8 cellular contexts compared by ENCODE assay signal in the genomic region with DNA sequence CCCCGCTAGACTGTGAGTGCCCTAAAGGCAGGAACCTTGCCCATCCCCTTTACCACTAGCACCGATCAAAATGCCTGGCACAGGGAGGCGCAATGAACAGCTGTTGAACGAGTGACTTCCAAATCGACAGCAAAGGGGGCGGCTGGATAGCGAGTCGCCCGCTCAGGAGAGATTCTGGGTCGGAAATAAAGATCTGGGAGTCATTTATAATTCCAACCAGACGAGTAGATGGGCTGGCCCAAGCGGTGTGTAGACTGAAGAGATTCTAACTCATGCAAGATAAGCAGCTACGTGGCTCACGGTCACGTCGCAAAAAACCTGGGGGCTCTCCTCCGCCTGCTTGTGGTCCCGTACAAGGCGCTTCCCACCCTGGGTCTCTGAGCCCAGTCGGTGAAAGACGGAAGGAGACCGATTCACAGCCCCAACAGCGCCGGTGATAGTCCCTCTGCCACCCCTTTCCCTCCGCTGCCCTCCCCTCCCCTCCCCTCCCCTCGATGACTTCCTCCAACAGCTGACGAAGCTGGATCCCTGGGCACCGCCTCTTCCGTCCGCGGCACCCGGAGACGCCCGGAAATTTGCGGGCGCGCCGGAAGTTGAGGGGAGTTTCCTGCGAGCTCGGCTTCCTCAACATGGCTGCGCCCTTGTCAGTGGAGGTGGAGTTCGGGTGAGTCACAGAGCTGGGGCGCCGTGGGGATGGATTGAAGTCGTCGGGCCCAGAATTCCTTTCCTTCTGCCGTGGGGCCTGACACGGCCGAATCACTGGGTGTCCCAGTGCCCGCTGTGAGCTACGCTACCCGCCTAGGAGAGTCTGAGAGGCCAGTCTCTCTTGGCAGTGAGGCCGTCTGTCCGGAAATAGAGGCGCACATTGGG. TPM values are rescaled to one million over a fixed set of nuclear protein-coding genes. Genes with fewer than 3 reads are reported as not detected.
DNase-seq lines count a peak whose midpoint lies in the region; ATAC-seq, FAIRE-seq and TF ChIP-seq lines count a peak whose summit lies in the region.

URM1 (plus strand) TSS at position 623 of the 870 bp plus-strand sequence; CDS start at position 630, 7 bp downstream.

- peak; percentile 90 for FAIRE-seq in GM12891 (lab: Jason Lieb, UNC)

- H3K79me1 ChIP-seq in trophoblast cell (ENCODE audit: low read length) = peaks cover 10% of the 10 kb centered on the region

- H3K18ac ChIP-seq in trophoblast cell (ENCODE audit: low read length) = peak within 1 kb of the TSS; percentile 99

- peak within 1 kb of the TSS; percentile 77 for H2BK120ac ChIP-seq in trophoblast cell (ENCODE audit: insufficient read depth, low read length, poor library complexity)

- DNase-seq in GM12891 (ENCODE audit: insufficient read length, low spot score) (peak; percentile 94), NCI-H1436 treated with DMSO at 0.1 percent for 48 hours (lab: John Stamatoyannopoulos, UW) (peak; percentile 43), T follicular helper cell (ENCODE audit: low read depth) (peak; percentile 94), adipocyte (ENCODE audit: low read depth) (peak; percentile 99), cardiac muscle cell (ENCODE audit: low read depth in 1 of 2, low spot score in 1 of 2) (peak; percentile 96 to 97), trophoblast cell (peak; percentile 98 to 99), tibial nerve (ENCODE audit: low spot score in 2 of 2) (peak; percentile 87)

- H3K14ac ChIP-seq in trophoblast cell (ENCODE audit: low read length) = peak within 1 kb of the TSS; percentile 95

- H4K8ac ChIP-seq in trophoblast cell (ENCODE audit: low read depth, low read length) = peak within 1 kb of the TSS; percentile 99

- TF ChIP-seq EP300 in tibial nerve (IDR thresholded peaks at IDR 0.05) = peak; percentile 81 to 87

- peak; percentile 92 for ATAC-seq in HG02840 (IDR thresholded peaks at IDR 0.05; ENCODE audit: low FRiP score, unreplicated experiment)

- H4K12ac ChIP-seq in trophoblast cell (ENCODE audit: low read depth, low read length) = peak within 1 kb of the TSS; percentile 96

- H3K4ac ChIP-seq in trophoblast cell (ENCODE audit: low read depth, low read length) = peak within 1 kb of the TSS; percentile 51

- peak; percentile 63 for TF ChIP-seq POLR2A in GM12891 (IDR thresholded peaks at IDR 0.05; ENCODE audit: low read depth, low read length)
- TF ChIP-seq POLR2A in tibial nerve (IDR thresholded peaks at IDR 0.05) = peak; percentile 84 to 94

- WGBS in trophoblast cell (ENCODE audit: extremely low coverage, insufficient coverage, insufficient read length) = no CpG with 5 or more reads among the region's 55 CpGs
- WGBS in tibial nerve, 2 donors = 0 to 1% methylated on average over 32 to 55 of the region's 55 CpGs

- peak within 1 kb of the TSS; percentile 82 for H3K27ac ChIP-seq in cardiac muscle cell
- H3K27ac ChIP-seq in trophoblast cell (ENCODE audit: low read depth, low read length) = peak within 1 kb of the TSS; percentile 85
- peak within 1 kb of the TSS; percentile 83 to 95 (median 92) for H3K27ac ChIP-seq in tibial nerve

- H3K27me3 ChIP-seq in adipocyte (replicated peaks; ENCODE audit: control insufficient read depth, insufficient read depth, low read length) (no peaks in the 10 kb centered on the region), cardiac muscle cell (no peaks in the 10 kb centered on the region), trophoblast cell (ENCODE audit: insufficient read depth, low read length) (no peaks in the 10 kb centered on the region), tibial nerve (no peaks in the 10 kb centered on the region)

- peak within 1 kb of the TSS; percentile 87 for H2BK5ac ChIP-seq in trophoblast cell (ENCODE audit: low read depth, low read length, poor library complexity)

- H2AFZ ChIP-seq in trophoblast cell (ENCODE audit: insufficient read depth, low read length, poor library complexity) = peak within 1 kb of the TSS; percentile 94

- peak within 1 kb of the TSS; percentile 93 for H2AK5ac ChIP-seq in trophoblast cell (ENCODE audit: low read length)

- TF ChIP-seq CTCF in cardiac muscle cell (IDR thresholded peaks at IDR 0.05; ENCODE audit: low read depth, low read length) (peak; percentile 15), tibial nerve (IDR thresholded peaks at IDR 0.05) (peak in 1 of 5 experiments; percentile 27)

- H3K9me3 ChIP-seq in adipocyte (ENCODE audit: control insufficient read depth, low read length) (no peaks in the 10 kb centered on the region), cardiac muscle cell (ENCODE audit: low read depth) (no peaks in the 10 kb centered on the region), trophoblast cell (ENCODE audit: insufficient read depth, low read depth, low read length) (no peaks in the 10 kb centered on the region), tibial nerve (no peaks in the 10 kb centered on the region)

- H3K9ac ChIP-seq in adipocyte (ENCODE audit: low read length) = peak within 1 kb of the TSS; percentile 95
- H3K9ac ChIP-seq in trophoblast cell (ENCODE audit: low read length) = peak within 1 kb of the TSS; percentile 94

- H3K79me2 ChIP-seq in trophoblast cell (ENCODE audit: control insufficient read depth, insufficient read depth, low read length, poor library complexity) = peaks cover 10% of the 10 kb centered on the region

- H3K4me2 ChIP-seq in trophoblast cell (ENCODE audit: low read length) = peak within 1 kb of the TSS; percentile 83

- H3K4me3 ChIP-seq in adipocyte (ENCODE audit: low read length) = peak within 1 kb of the TSS; percentile 94
- peak within 1 kb of the TSS; percentile 88 for H3K4me3 ChIP-seq in cardiac muscle cell
- peak within 1 kb of the TSS; percentile 95 for H3K4me3 ChIP-seq in trophoblast cell (ENCODE audit: low read depth, low read length)
- H3K4me3 ChIP-seq in tibial nerve = peak within 1 kb of the TSS; percentile 61 to 72 (median 68)

- H2BK12ac ChIP-seq in trophoblast cell (ENCODE audit: low read length) = peak within 1 kb of the TSS; percentile 9

- H3K36me3 ChIP-seq in adipocyte (ENCODE audit: control insufficient read depth, insufficient read depth, low read length, severe bottlenecking) (peaks cover 5% of the 10 kb centered on the region), cardiac muscle cell (no peaks in the 10 kb centered on the region), trophoblast cell (ENCODE audit: control insufficient read depth in 1 of 2, insufficient read depth in 2 of 2, low read length in 2 of 2) (peaks cover 4 to 6% of the 10 kb centered on the region in 2 experiments), tibial nerve (peaks cover 0 to 29% (median 0%) of the 10 kb centered on the region in 3 donors)

- H3K23ac ChIP-seq in trophoblast cell (ENCODE audit: low read length) = no peak within 1 kb of the TSS

- peak within 1 kb of the TSS; percentile 95 for H4K91ac ChIP-seq in trophoblast cell (ENCODE audit: low read depth, low read length)

- H3K4me1 ChIP-seq in adipocyte (ENCODE audit: control insufficient read depth, insufficient read depth, low read length) (peaks cover 28% of the 10 kb centered on the region), cardiac muscle cell (ENCODE audit: low read depth) (peaks cover 7% of the 10 kb centered on the region), trophoblast cell (ENCODE audit: control insufficient read depth in 1 of 2, insufficient read depth in 2 of 2, low read length in 2 of 2) (peaks cover 5 to 10% of the 10 kb centered on the region in 2 experiments), tibial nerve (peaks cover 0 to 45% (median 16%) of the 10 kb centered on the region in 4 donors)

TF ChIP-seq in GM12891, 5 proteins besides CTCF, POLR2A, EP300 and RAD21:
- TF ChIP-seq POLR2AphosphoS5 (IDR thresholded peaks at IDR 0.05; ENCODE audit: low read depth, low read length) = peak; percentile 60; the same call in 1 of the 2 replicates
- no peak for TF ChIP-seq PAX5 (IDR thresholded peaks at IDR 0.05; ENCODE audit: insufficient read depth, low read length, severe bottlenecking)
- peak; percentile 46; the same call in 1 of the 2 replicates for TF ChIP-seq TAF1 (IDR thresholded peaks at IDR 0.05; ENCODE audit: low read depth, low read length)
- TF ChIP-seq SPI1 (IDR thresholded peaks at IDR 0.05; ENCODE audit: low read depth, low read length) = peak; percentile 43
- TF ChIP-seq POU2F2 (IDR thresholded peaks at IDR 0.05; ENCODE audit: low read depth, low read length) = no peak

RNA-seq across cellular contexts. Expression of gene URM1, which starts in this region (rescaled TPM):
- 46.8 TPM for polyA plus RNA-seq in GM12891 (2012; ENCODE audit: low read depth, missing spikeins)
- 48.0 and 51.8 TPM in 2 replicates for total RNA-seq in cardiac muscle cell
- 39.7 and 71.0 TPM in 2 replicates for polyA plus RNA-seq in cardiac muscle cell
- 35.0 and 35.4 TPM in 2 replicates for polyA plus RNA-seq in trophoblast cell (2013)
- 10 to 100 TPM; 18.1 to 25.5 (median 23.2) TPM for total RNA-seq in tibial nerve

Comparison
In these comparisons a context has a peak if more than half of its experiments do, and no peak if none do; other contexts are left out.
1. Peak in every context shown above with its lines: DNase-seq, ATAC-seq, H3K4me3 ChIP-seq and H3K27ac ChIP-seq.
2. DNase-seq: peak in every context shown above with its lines; median percentile 99 in adipocyte; 98 in trophoblast cell; 96 in cardiac muscle cell; 94 in GM12891; 94 in T follicular helper cell; 87 in tibial nerve; 43 in NCI-H1436 treated with DMSO at 0.1 percent for 48 hours.